8 cellular contexts compared by ENCODE assay signal in the genomic region with DNA sequence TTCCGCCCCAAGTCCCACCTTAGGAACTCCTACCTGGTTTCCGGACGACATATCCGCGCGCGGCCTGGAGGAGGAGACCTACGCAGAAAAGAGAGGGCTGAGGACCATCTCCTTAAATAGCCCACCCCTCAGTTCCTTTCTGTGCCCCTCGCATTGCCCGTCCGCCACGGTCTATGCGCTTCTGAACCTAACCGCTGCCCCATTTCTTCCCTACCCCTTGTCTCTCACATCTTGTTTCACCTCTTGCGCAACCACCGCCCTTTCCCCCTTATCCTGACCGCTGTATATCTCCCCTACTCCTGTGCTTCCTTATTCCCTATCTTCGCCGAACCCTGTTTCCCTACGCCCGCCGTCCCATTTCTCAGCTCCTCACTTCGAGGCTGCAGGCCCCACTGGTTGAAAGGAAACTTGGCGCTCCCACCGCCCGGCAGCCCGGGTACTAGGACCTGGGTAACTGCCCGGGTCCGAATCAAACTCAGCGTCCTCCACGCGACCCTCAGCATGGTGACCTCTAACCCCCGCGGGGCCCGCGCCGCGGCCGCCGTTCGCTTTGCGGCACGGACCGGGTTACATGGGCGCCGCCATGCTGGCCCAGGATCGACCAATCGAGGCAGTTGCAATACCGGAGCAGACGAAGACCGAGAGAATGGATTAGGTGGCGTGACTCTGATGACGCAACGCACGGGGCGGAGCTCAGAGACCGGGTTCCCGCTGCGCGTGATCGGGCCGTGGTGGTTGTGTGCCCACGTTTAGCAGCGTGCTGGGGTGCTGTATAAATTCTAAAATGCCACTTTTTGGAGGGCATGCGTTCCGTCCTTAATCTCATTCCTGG. TPM values are rescaled to one million over a fixed set of nuclear protein-coding genes. Genes with fewer than 3 reads are reported as not detected.
DNase-seq lines count a peak whose midpoint lies in the region; ATAC-seq and TF ChIP-seq lines count a peak whose summit lies in the region.

MRPS15 (minus strand) TSS at position 612 of the 832 bp plus-strand sequence; CDS start at position 503, 109 bp downstream.

- H3K9me3 Mint-ChIP-seq in nephron progenitor cell = no peaks in the 10 kb centered on the region
- H3K9me3 Mint-ChIP-seq in stimulated activated naive CD8-positive, alpha-beta T cell treated with anti-CD3 and anti-CD28 coated beads, Interleukin-15, amount 100 ng/mL, for 72 hours = no peaks in the 10 kb centered on the region

- H3K36me3 ChIP-seq in H7 (replicated peaks; ENCODE audit: control insufficient read depth, insufficient read depth, low read length) = peaks cover 17% of the 10 kb centered on the region

- DNase-seq in ELF-1 (ENCODE audit: low read depth, low spot score) = peak; percentile 97
- DNase-seq in H7 = peak; percentile 96
- DNase-seq in M059J (ENCODE audit: low read depth) = peak; percentile 93
- peak; percentile 91 to 95 for DNase-seq in SHP77 (lab: John Stamatoyannopoulos, UW)
- DNase-seq in activated effector memory CD4-positive, alpha-beta T cell treated with anti-CD3 and anti-CD28 coated beads, Interleukin-2, amount 50 U/mL, for 16 hours = peak; percentile 98
- peak; percentile 95 for DNase-seq in fibroblast of the aortic adventitia (ENCODE audit: low read depth)
- peak; percentile 96 for DNase-seq in nephron progenitor cell
- peak; percentile 91 to 94 for DNase-seq in stimulated activated naive CD8-positive, alpha-beta T cell treated with anti-CD3 and anti-CD28 coated beads, Interleukin-15, amount 100 ng/mL, for 72 hours

- H3K27ac Mint-ChIP-seq in nephron progenitor cell = peak within 1 kb of the TSS; percentile 100
- peak within 1 kb of the TSS; percentile 99 to 100 for H3K27ac Mint-ChIP-seq in stimulated activated naive CD8-positive, alpha-beta T cell treated with anti-CD3 and anti-CD28 coated beads, Interleukin-15, amount 100 ng/mL, for 72 hours

- H3K4me3 Mint-ChIP-seq in nephron progenitor cell = peak within 1 kb of the TSS; percentile 98
- H3K4me3 Mint-ChIP-seq in stimulated activated naive CD8-positive, alpha-beta T cell treated with anti-CD3 and anti-CD28 coated beads, Interleukin-15, amount 100 ng/mL, for 72 hours = peak within 1 kb of the TSS; percentile 96 to 100

- H3K4me3 ChIP-seq in H7 (ENCODE audit: insufficient read depth, low read depth, low read length) (peak within 1 kb of the TSS; percentile 93), fibroblast of the aortic adventitia (ENCODE audit: low read depth, low read length) (peak within 1 kb of the TSS; percentile 92)

- peaks cover 17% of the 10 kb centered on the region for H3K36me3 Mint-ChIP-seq in nephron progenitor cell (ENCODE audit: low read depth)

- H3K27me3 Mint-ChIP-seq in nephron progenitor cell (ENCODE audit: low read depth, poor library complexity) = no peaks in the 10 kb centered on the region
- H3K27me3 Mint-ChIP-seq in stimulated activated naive CD8-positive, alpha-beta T cell treated with anti-CD3 and anti-CD28 coated beads, Interleukin-15, amount 100 ng/mL, for 72 hours = no peaks in the 10 kb centered on the region

- H3K4me1 Mint-ChIP-seq in nephron progenitor cell = peaks cover 66% of the 10 kb centered on the region
- H3K4me1 Mint-ChIP-seq in stimulated activated naive CD8-positive, alpha-beta T cell treated with anti-CD3 and anti-CD28 coated beads, Interleukin-15, amount 100 ng/mL, for 72 hours = peaks cover 55% of the 10 kb centered on the region

- peak; percentile 96 for ATAC-seq in stimulated activated naive CD8-positive, alpha-beta T cell treated with anti-CD3 and anti-CD28 coated beads, Interleukin-15, amount 100 ng/mL, for 72 hours

- H3K27me3 ChIP-seq in H7 (ENCODE audit: control insufficient read depth, insufficient read depth, low read length) = peaks cover 38% of the 10 kb centered on the region

- TF ChIP-seq CTCF in fibroblast of the aortic adventitia (IDR thresholded peaks at IDR 0.05; ENCODE audit: insufficient read depth, low read length) (no peak), nephron progenitor cell (IDR thresholded peaks at IDR 0.05) (no peak)

RNA-seq across cellular contexts. Expression of gene MRPS15, which starts in this region (rescaled TPM):
- 145 and 190 TPM in 2 replicates for total RNA-seq in H7 (2014; rRNA removed; shearing (Covaris generic))
- total RNA-seq in M059J (2014; rRNA removed; shearing (Covaris generic)) = 96.0 and 132 TPM in 2 replicates
- 26.0 and 56.2 TPM in 2 replicates for total RNA-seq in fibroblast of the aortic adventitia (ENCODE audit: low replicate concordance)

Comparison
In these comparisons a context has a peak if more than half of its experiments do, and no peak if none do; other contexts are left out.
1. Peak in every context shown above with its lines: DNase-seq, ATAC-seq and H3K4me3 ChIP-seq.